8 cellular contexts compared by ENCODE assay signal in genomic region chr1:21782868-21783678, GRCh38.
A peak's percentile ranks its signal among the peaks of the same experiment; 100 is the strongest.
DNase-seq lines count a peak whose midpoint lies in the region; ATAC-seq and FAIRE-seq lines count a peak whose summit lies in the region.

TSS of gene USP48 (minus strand) at chr1:21783149. CDS start at chr1:21782957, 192 bp downstream.

- H3K4me1 ChIP-seq in effector memory CD4-positive, alpha-beta T cell (ENCODE audit: control insufficient read depth, insufficient read depth, low read length, poor library complexity, severe bottlenecking): peaks cover 16% of the 10 kb centered on the region

- DNase-seq in CMK (ENCODE audit: low read depth): peak; percentile 97
- DNase-seq in HTR-8/SVneo (ENCODE audit: insufficient read length, low spot score): peak; percentile 95
- peak; percentile 93 for DNase-seq in NOMO-1 treated with DMSO at 0.1 percent for 48 hours (lab: John Stamatoyannopoulos, UW; ENCODE audit: unreplicated experiment)
- DNase-seq in activated CD8-positive, alpha-beta memory T cell treated with anti-CD3 and anti-CD28 coated beads for 4 hours (ENCODE audit: low read depth in 2 of 2): peak; percentile 91 to 92
- peak; percentile 93 to 94 (median 94) for DNase-seq in effector memory CD4-positive, alpha-beta T cell
- peak; percentile 99 for DNase-seq in medulla oblongata (ENCODE audit: extremely low spot score)
- DNase-seq in stimulated activated CD4-positive, alpha-beta T cell treated with anti-CD3 and anti-CD28 coated beads, TNF-alpha, amount 100 ng/mL, for 48 hours (ENCODE audit: low read depth in 3 of 3): peak; percentile 94 to 96 (median 94)

- peak; percentile 62 for ATAC-seq in GM21381 (IDR thresholded peaks at IDR 0.05; ENCODE audit: unreplicated experiment)

- H3K4me3 ChIP-seq in effector memory CD4-positive, alpha-beta T cell (ENCODE audit: insufficient read depth, low read depth, low read length, poor library complexity, severe bottlenecking): peak within 1 kb of the TSS; percentile 70

- FAIRE-seq in HTR-8/SVneo (lab: Jason Lieb, UNC): peak; percentile 94

- H3K27me3 ChIP-seq in effector memory CD4-positive, alpha-beta T cell (replicated peaks; ENCODE audit: control insufficient read depth, insufficient read depth, low read length, poor library complexity, severe bottlenecking): no peaks in the 10 kb centered on the region

- H3K36me3 ChIP-seq in effector memory CD4-positive, alpha-beta T cell (ENCODE audit: control insufficient read depth, insufficient read depth, low read length): no peaks in the 10 kb centered on the region

- H3K27ac ChIP-seq in effector memory CD4-positive, alpha-beta T cell (ENCODE audit: insufficient read depth, low read length, poor library complexity, severe bottlenecking): peak within 1 kb of the TSS; percentile 99

- no peaks in the 10 kb centered on the region for H3K9me3 ChIP-seq in effector memory CD4-positive, alpha-beta T cell (ENCODE audit: control insufficient read depth, low read length)

Comparison
In these comparisons a context has a peak if more than half of its experiments do, and no peak if none do; other contexts are left out.
1. Peak in every context shown above with its lines: DNase-seq, ATAC-seq, H3K4me3 ChIP-seq and H3K27ac ChIP-seq.